ENCODE assay signal across 8 cellular contexts in the genomic region with DNA sequence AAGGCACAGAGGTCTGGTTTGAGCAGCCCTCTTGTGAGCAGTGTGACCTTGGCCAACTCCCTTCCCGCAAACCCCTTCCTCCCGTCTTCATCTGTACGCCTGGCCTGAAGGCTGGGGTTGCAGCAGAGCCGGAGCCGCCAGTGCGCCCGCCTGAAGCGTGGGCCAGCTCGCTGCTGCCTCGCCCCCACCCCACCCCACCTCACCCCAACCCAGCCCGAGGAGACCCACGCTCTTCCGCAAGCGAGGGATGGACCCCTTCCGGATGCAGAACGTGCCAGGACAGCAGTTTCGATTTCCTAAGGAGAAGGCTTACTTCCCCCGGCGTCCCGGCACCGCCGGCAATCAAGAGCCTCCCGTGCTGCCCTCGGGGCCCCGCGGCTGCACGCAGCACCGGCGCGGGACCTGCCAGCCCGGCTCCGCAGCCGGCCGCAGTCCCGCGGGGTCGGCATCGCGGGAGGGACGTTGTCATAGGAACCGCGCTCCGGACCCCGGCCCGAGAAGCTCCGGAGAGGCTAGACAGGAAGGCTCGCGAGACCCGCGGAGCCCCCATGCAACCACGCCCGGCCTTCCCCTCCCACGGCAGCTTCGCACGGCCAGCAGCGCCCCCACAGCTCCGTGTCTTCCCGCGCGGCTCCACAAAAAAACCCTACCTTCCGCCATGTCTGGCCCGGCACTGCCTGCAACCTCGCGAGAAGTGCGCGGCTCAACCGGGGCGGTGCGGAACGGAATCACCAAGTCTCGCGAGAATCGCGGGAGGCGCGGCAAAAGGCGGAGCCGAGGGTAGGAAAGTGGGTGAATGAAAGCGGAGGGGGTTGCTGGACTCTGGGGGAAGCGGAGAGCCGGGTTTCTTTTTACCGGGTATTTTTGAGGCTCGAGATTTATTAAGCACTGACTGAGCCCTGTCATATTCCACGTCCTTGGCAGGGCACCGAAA. TPM values are rescaled to one million over a fixed set of nuclear protein-coding genes. Genes with fewer than 3 reads are reported as not detected.
DNase-seq lines count a peak whose midpoint lies in the region; ATAC-seq, FAIRE-seq and TF ChIP-seq lines count a peak whose summit lies in the region.

Gene ANKFY1 (minus strand): TSS at position 698 of the 934 bp plus-strand sequence. CDS start 38 bp downstream, at position 660.

- peaks cover 0 to 5% of the 10 kb centered on the region in 2 donors for H3K36me3 ChIP-seq in kidney (ENCODE audit: control insufficient read depth in 1 of 2, insufficient read depth in 2 of 2, low read length in 2 of 2)

- intact Hi-C loops in kidney (cut with DNase I), result no loop called here

- peaks cover 0 to 3% of the 10 kb centered on the region in 2 donors for H3K9me3 ChIP-seq in kidney (ENCODE audit: control insufficient read depth in 1 of 2, low read length in 2 of 2)

- TF ChIP-seq CTCF in AG09309 (IDR thresholded peaks at IDR 0.05; ENCODE audit: control insufficient read depth, insufficient read depth, low read depth, low read length, missing control alignments), result peak; percentile 20
- peak; percentile 7 for TF ChIP-seq CTCF in kidney (IDR thresholded peaks at IDR 0.05; ENCODE audit: borderline replicate concordance, extremely low read depth, insufficient read depth)

- FAIRE-seq in kidney (lab: Jason Lieb, UNC), result no peak

- H3K4me1 ChIP-seq in kidney (ENCODE audit: control insufficient read depth in 1 of 2, insufficient read depth in 1 of 2, low read depth in 1 of 2, low read length in 2 of 2), result peaks cover 3 to 16% of the 10 kb centered on the region in 2 donors

- peak within 1 kb of the TSS; percentile 77 to 91 for H3K9ac ChIP-seq in kidney (ENCODE audit: low read length in 2 of 2)

- DNase-seq in AG09309 (ENCODE audit: low read depth) (peak; percentile 53), NCI-H510A (lab: John Stamatoyannopoulos, UW) (peak; percentile 85), cerebellar nuclear complex (lab: John Stamatoyannopoulos, UW) (peak; percentile 39 to 86), kidney (peak; percentile 98)
- DNase-seq in activated CD4-positive, alpha-beta T cell treated with anti-CD3 and anti-CD28 coated beads for 1 hour, result peak; percentile 97
- peak; percentile 95 to 97 for DNase-seq in stimulated activated CD4-positive, alpha-beta T cell treated with anti-CD3 and anti-CD28 coated beads, Interleukin-15, amount 100 ng/mL, for 1 hour (ENCODE audit: low read depth in 1 of 2, low spot score in 1 of 2)

- ATAC-seq in GM19035 (IDR thresholded peaks at IDR 0.05; ENCODE audit: unreplicated experiment) (peak; percentile 83), HG03432 (IDR thresholded peaks at IDR 0.05; ENCODE audit: unreplicated experiment) (peak; percentile 89)

- H3K4me3 ChIP-seq in AG09309 (ENCODE audit: control insufficient read depth, low read depth, low read length) (peak within 1 kb of the TSS; percentile 87), kidney (ENCODE audit: low read length in 2 of 2) (peak within 1 kb of the TSS; percentile 94)

- H3K27ac ChIP-seq in kidney (ENCODE audit: low read depth in 2 of 2, low read length in 2 of 2), result peak within 1 kb of the TSS in 1 of 2 donors; percentile 51

RNA-seq across cellular contexts. Expression of gene ANKFY1, which starts in this region (rescaled TPM):
- 61.7 TPM for total RNA-seq in kidney
- polyA plus RNA-seq in kidney (ENCODE audit: insufficient read depth, low read depth, low replicate concordance), result 10.9 TPM
